ENCODE assay signal across 17 cellular contexts in the genomic region with DNA sequence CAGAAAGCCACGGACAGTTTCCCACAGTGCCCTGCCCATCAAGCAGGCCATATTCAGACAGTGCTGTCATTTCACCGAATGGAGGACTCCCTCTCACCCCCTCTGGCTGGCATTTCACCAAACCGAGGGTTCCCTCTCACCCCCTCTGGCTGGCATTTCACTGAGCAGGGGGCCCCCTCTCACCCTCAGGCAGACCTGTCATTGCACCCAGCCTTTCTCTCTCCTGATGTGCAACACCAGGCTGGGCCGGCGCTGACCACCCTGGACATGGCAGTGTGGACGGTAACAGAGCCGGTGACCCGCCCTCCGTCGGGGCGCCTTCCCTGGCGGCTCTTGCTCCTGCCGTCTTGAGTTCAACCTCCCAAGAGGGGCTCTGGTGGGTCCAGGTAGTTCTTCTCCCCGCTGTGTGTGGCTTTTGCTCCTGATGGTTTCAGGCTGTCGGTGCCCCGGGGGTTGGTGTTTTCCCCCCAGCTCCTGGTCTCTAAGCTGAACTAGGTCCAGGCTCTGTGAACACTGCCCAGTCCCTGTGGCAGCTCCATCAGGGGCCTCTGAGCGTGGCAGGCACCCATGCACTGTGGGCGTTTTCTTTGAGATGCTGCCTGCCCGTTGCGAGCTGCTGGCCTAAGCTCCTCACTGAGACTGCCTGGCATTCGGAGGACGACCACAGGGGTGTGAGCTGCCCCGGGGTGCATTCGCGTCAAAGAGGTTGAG. TPM values are rescaled to one million over a fixed set of nuclear protein-coding genes. Genes with fewer than 3 reads are reported as not detected.
"Had no signal": no experiment of that assay in that cellular context is flagged by ENCODE, and none has a peak within 500 bp of the region (broad histone marks: within the 10 kb centered on the region; RNA-seq: fewer than 3 reads in every experiment).

No MANE protein-coding gene starts in this region.

- H3K27me3 ChIP-seq: right atrium auricular region, transverse colon had no signal

- H3K27ac ChIP-seq: brain microvascular endothelial cell, lower lobe of right lung, right atrium auricular region, transverse colon had no signal

- H3K36me3 ChIP-seq: brain microvascular endothelial cell, lower lobe of right lung, right atrium auricular region, transverse colon had no signal

- H3K4me1 ChIP-seq: lower lobe of right lung, transverse colon had no signal

- H3K9me3 Mint-ChIP-seq: activated naive CD4-positive, alpha-beta T cell treated with anti-CD3 and anti-CD28 coated beads for 36 hours; activated T-helper 17 cell treated with anti-CD3 and anti-CD28 coated beads, Interleukin-2, amount 50 U/mL, for 72 hours; central memory CD8-positive, alpha-beta T cell; nephron had no signal

- H3K27me3 Mint-ChIP-seq: central memory CD8-positive, alpha-beta T cell had no signal

- H3K9me3 ChIP-seq: lower lobe of right lung, right atrium auricular region, transverse colon had no signal

- H3K4me1 Mint-ChIP-seq: activated T-helper 17 cell treated with anti-CD3 and anti-CD28 coated beads, Interleukin-2, amount 50 U/mL, for 72 hours; central memory CD8-positive, alpha-beta T cell had no signal

- H3K27ac Mint-ChIP-seq: activated naive CD4-positive, alpha-beta T cell treated with anti-CD3 and anti-CD28 coated beads for 36 hours; activated T-helper 17 cell treated with anti-CD3 and anti-CD28 coated beads, Interleukin-2, amount 50 U/mL, for 72 hours; nephron had no signal

- H3K4me3 ChIP-seq: lower lobe of right lung, right atrium auricular region, transverse colon had no signal

- DNase-seq: activated CD4-positive, alpha-beta T cell treated with anti-CD3 and anti-CD28 coated beads, Interleukin-2, amount 50 U/mL, for 1 hour; activated naive CD4-positive, alpha-beta T cell treated with anti-CD3 and anti-CD28 coated beads for 36 hours; cortex of kidney; left cardiac atrium; lower lobe of right lung; nucleus accumbens; SIG-M5; stimulated activated naive CD8-positive, alpha-beta T cell treated with anti-CD3 and anti-CD28 coated beads, Interleukin-15, Interleukin-2, amounts not matched to agents 100 U/mL and 50 U/mL, for 24 hours; substantia nigra; T-helper 1 cell; T-helper 9 cell; transverse colon had no signal

- H3K4me3 Mint-ChIP-seq: activated naive CD4-positive, alpha-beta T cell treated with anti-CD3 and anti-CD28 coated beads for 36 hours; activated T-helper 17 cell treated with anti-CD3 and anti-CD28 coated beads, Interleukin-2, amount 50 U/mL, for 72 hours; central memory CD8-positive, alpha-beta T cell; nephron had no signal

RNA-seq across cellular contexts. Expression of a gene that starts 46.9 kb away (rescaled TPM):
- total RNA-seq: lower lobe of right lung had no signal
